In the genomic region with DNA sequence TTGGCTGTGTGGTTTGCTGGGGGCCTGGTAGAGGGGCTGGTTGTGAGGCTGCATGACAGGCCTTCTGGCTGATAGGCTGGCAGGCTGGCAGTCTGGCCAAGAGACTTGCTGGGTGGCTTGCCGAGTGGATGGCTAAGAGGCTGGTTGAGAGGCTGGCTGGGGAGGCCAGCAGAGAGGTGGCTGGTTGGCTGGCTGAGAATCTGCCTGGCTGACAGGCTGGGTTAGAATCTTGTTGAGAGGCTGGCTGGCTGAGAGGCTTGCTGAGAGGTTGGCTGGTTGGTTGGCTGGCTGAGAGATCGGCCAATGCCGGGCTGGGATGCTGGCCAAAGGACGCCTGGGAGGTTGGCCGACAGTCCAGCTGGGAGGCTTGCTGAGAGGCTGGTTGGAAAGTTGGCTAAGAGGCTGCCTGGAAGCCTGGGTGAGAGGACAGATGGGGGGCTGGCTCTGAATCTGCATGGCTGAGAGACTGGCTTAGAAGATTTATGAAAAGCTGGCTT, we compare ENCODE assay signal across 14 cellular contexts. TPM values are rescaled to one million over a fixed set of nuclear protein-coding genes. Genes with fewer than 3 reads are reported as not detected.
DNase-seq lines count a peak whose midpoint lies in the region; ATAC-seq and TF ChIP-seq lines count a peak whose summit lies in the region.
"Had no signal": no experiment of that assay in that cellular context is flagged by ENCODE, and none has a peak within 500 bp of the region (broad histone marks: within the 10 kb centered on the region; RNA-seq: fewer than 3 reads in every experiment).

No MANE protein-coding gene starts in this region.

- TF ChIP-seq POLR2A in upper lobe of left lung (IDR thresholded peaks at IDR 0.05), result no peak

- H3K4me1 Mint-ChIP-seq in activated CD4-positive, alpha-beta T cell treated with anti-CD3 and anti-CD28 coated beads for 36 hours, result no peaks in the 10 kb centered on the region
- no peaks in the 10 kb centered on the region for H3K4me1 Mint-ChIP-seq in CD4-positive, alpha-beta memory T cell
- H3K4me1 Mint-ChIP-seq: activated B cell treated with CpG ODN at 0.5 μM for 24 hours had no signal

- no peak overlapping the region for H3K4me3 Mint-ChIP-seq in activated CD4-positive, alpha-beta T cell treated with anti-CD3 and anti-CD28 coated beads for 36 hours
- no peak overlapping the region for H3K4me3 Mint-ChIP-seq in CD4-positive, alpha-beta memory T cell
- H3K4me3 Mint-ChIP-seq: activated B cell treated with CpG ODN at 0.5 μM for 24 hours; CD8-positive, alpha-beta T cell had no signal

- H3K36me3 Mint-ChIP-seq in activated CD4-positive, alpha-beta T cell treated with anti-CD3 and anti-CD28 coated beads for 36 hours (ENCODE audit: low read depth), result no peaks in the 10 kb centered on the region
- no peaks in the 10 kb centered on the region for H3K36me3 Mint-ChIP-seq in CD4-positive, alpha-beta memory T cell
- H3K36me3 Mint-ChIP-seq: CD8-positive, alpha-beta T cell had no signal

- intact Hi-C loops in lower lobe of right lung (cut with DNase I), result no loop called here
- intact Hi-C loops in activated CD4-positive, alpha-beta T cell treated with anti-CD3 and anti-CD28 coated beads for 36 hours (cut with DNase I, micrococcal nuclease), result no loop called here
- intact Hi-C loops in CD4-positive, alpha-beta memory T cell (cut with micrococcal nuclease), result no loop called here

- H3K4me3 ChIP-seq in lower lobe of right lung (no peak overlapping the region), upper lobe of left lung (no peak overlapping the region)
- H3K4me3 ChIP-seq in CD4-positive, alpha-beta memory T cell (ENCODE audit: low read length in 2 of 2), result no peak overlapping the region
- H3K4me3 ChIP-seq: SJSA1 had no signal

- H3K27me3 ChIP-seq in lower lobe of right lung (ENCODE audit: low read depth), result no peaks in the 10 kb centered on the region
- H3K27me3 ChIP-seq in upper lobe of left lung, result no peaks in the 10 kb centered on the region
- no peaks in the 10 kb centered on the region for H3K27me3 ChIP-seq in CD4-positive, alpha-beta memory T cell (ENCODE audit: insufficient read depth, low read length)
- H3K27me3 ChIP-seq: SJSA1 had no signal

- no peaks in the 10 kb centered on the region for H3K9me3 ChIP-seq in lower lobe of right lung
- no peaks in the 10 kb centered on the region for H3K9me3 ChIP-seq in upper lobe of left lung
- H3K9me3 ChIP-seq in CD4-positive, alpha-beta memory T cell (ENCODE audit: control insufficient read depth in 1 of 2, low read length in 2 of 2), result no peaks in the 10 kb centered on the region
- H3K9me3 ChIP-seq: SJSA1 had no signal

- ATAC-seq in lower lobe of right lung (peak; percentile 1 to 12), upper lobe of left lung (ENCODE audit: low FRiP score in 2 of 2) (peak in 1 of 2 donors; percentile 16)
- ATAC-seq in activated CD4-positive, alpha-beta T cell treated with anti-CD3 and anti-CD28 coated beads for 36 hours, result no peak
- ATAC-seq: CD8-positive, alpha-beta T cell had no signal

- H3K9me3 Mint-ChIP-seq in activated CD4-positive, alpha-beta T cell treated with anti-CD3 and anti-CD28 coated beads for 36 hours (ENCODE audit: low read depth), result no peaks in the 10 kb centered on the region
- no peaks in the 10 kb centered on the region for H3K9me3 Mint-ChIP-seq in CD4-positive, alpha-beta memory T cell
- H3K9me3 Mint-ChIP-seq: activated B cell treated with CpG ODN at 0.5 μM for 24 hours; CD8-positive, alpha-beta T cell had no signal

- CTCF ChIA-PET in activated CD4-positive, alpha-beta T cell treated with anti-CD3 and anti-CD28 coated beads for 36 hours (lab: Charles Lee), result no interaction called here
- CTCF ChIA-PET in CD4-positive, alpha-beta memory T cell (lab: Charles Lee; ENCODE audit: partially characterized antibody), result no interaction called here

- no peak overlapping the region for H3K27ac Mint-ChIP-seq in activated CD4-positive, alpha-beta T cell treated with anti-CD3 and anti-CD28 coated beads for 36 hours
- no peak overlapping the region for H3K27ac Mint-ChIP-seq in CD4-positive, alpha-beta memory T cell
- H3K27ac Mint-ChIP-seq: activated B cell treated with CpG ODN at 0.5 μM for 24 hours; CD8-positive, alpha-beta T cell had no signal

- H3K27ac ChIP-seq in lower lobe of right lung (peak overlapping the region; percentile 49), upper lobe of left lung (peak overlapping the region; percentile 53 to 75 (median 64))
- no peak overlapping the region for H3K27ac ChIP-seq in CD4-positive, alpha-beta memory T cell (ENCODE audit: low read depth, low read length)
- H3K27ac ChIP-seq: SJSA1 had no signal

- peaks cover 19% of the 10 kb centered on the region for H3K4me1 ChIP-seq in lower lobe of right lung
- peaks cover 4 to 32% (median 23%) of the 10 kb centered on the region in 4 donors for H3K4me1 ChIP-seq in upper lobe of left lung
- no peaks in the 10 kb centered on the region for H3K4me1 ChIP-seq in CD4-positive, alpha-beta memory T cell (ENCODE audit: insufficient read depth, low read length)
- H3K4me1 ChIP-seq: SJSA1 had no signal

- 62 to 67% methylated on average over 4 to 5 of the region's 5 CpGs for WGBS in upper lobe of left lung, 2 donors

- H3K27me3 Mint-ChIP-seq in activated CD4-positive, alpha-beta T cell treated with anti-CD3 and anti-CD28 coated beads for 36 hours, result peaks cover 15% of the 10 kb centered on the region
- H3K27me3 Mint-ChIP-seq in CD4-positive, alpha-beta memory T cell, result peaks cover 20 to 21% of the 10 kb centered on the region in 2 donors

- TF ChIP-seq EP300 in upper lobe of left lung (IDR thresholded peaks at IDR 0.05), result no peak

- H3K36me3 ChIP-seq in lower lobe of right lung, result no peaks in the 10 kb centered on the region
- H3K36me3 ChIP-seq in upper lobe of left lung, result no peaks in the 10 kb centered on the region
- no peaks in the 10 kb centered on the region for H3K36me3 ChIP-seq in CD4-positive, alpha-beta memory T cell (ENCODE audit: insufficient read depth, low read length)
- H3K36me3 ChIP-seq: SJSA1 had no signal

- DNase-seq in NCI-H345 treated with DMSO at 0.1 percent for 48 hours (lab: John Stamatoyannopoulos, UW; ENCODE audit: unreplicated experiment), result peak; percentile 48
- DNase-seq in cerebellar nuclear complex (lab: John Stamatoyannopoulos, UW), result peak; percentile 24 to 72
- no peak for DNase-seq in lower lobe of right lung
- DNase-seq in upper lobe of left lung, result peak in 1 of 2 donors; percentile 87
- no peak for DNase-seq in COLO668 (lab: John Stamatoyannopoulos, UW; ENCODE audit: unreplicated experiment)
- no peak for DNase-seq in activated CD4-positive, alpha-beta T cell treated with anti-CD3 and anti-CD28 coated beads for 36 hours
- DNase-seq in CD4-positive, alpha-beta memory T cell, result no peak
- DNase-seq: activated B cell treated with CpG ODN at 0.5 μM for 24 hours; activated T-cell treated with anti-CD3 and anti-CD28 coated beads, Interleukin-2, amount 50 U/mL, for 48 hours; CD8-positive, alpha-beta T cell; NCI-H526 had no signal

- no peak for TF ChIP-seq CTCF in lower lobe of right lung (IDR thresholded peaks at IDR 0.05)
- no peak for TF ChIP-seq CTCF in upper lobe of left lung (IDR thresholded peaks at IDR 0.05)

- POLR2A ChIA-PET in activated CD4-positive, alpha-beta T cell treated with anti-CD3 and anti-CD28 coated beads for 36 hours (lab: Charles Lee), result no interaction called here
- POLR2A ChIA-PET in CD4-positive, alpha-beta memory T cell (lab: Charles Lee; ENCODE audit: partially characterized antibody), result no interaction called here

RNA-seq across cellular contexts. Expression of a gene that starts 35.9 kb away (rescaled TPM):
- total RNA-seq in lower lobe of right lung (not detected), upper lobe of left lung (under 1 TPM in 3 of 6 donors, not detected in 3; 0.17 to 0.34 (median 0.20) TPM)
- not detected for total RNA-seq in activated CD4-positive, alpha-beta T cell treated with anti-CD3 and anti-CD28 coated beads for 36 hours
- total RNA-seq in CD4-positive, alpha-beta memory T cell, result not detected
- polyA plus RNA-seq in CD4-positive, alpha-beta memory T cell, result not detected
- total RNA-seq: activated B cell treated with CpG ODN at 0.5 μM for 24 hours; astrocyte; CD8-positive, alpha-beta T cell; mononuclear cell; SJSA1 had no signal

Comparison
In these comparisons a context has a peak if more than half of its experiments do, and no peak if none do; other contexts are left out.
1. DNase-seq: peak in NCI-H345 treated with DMSO at 0.1 percent for 48 hours (single experiment) and cerebellar nuclear complex (2 of 2); none in lower lobe of right lung (single experiment), COLO668 (single experiment), activated CD4-positive, alpha-beta T cell treated with anti-CD3 and anti-CD28 coated beads for 36 hours (single experiment) and CD4-positive, alpha-beta memory T cell (0 of 5).